1 cellular context compared by ENCODE assay signal in genomic region chr17:33745047-33745783, GRCh38.
TF ChIP-seq lines count a peak whose summit lies in the region.

No MANE protein-coding gene starts in this region.

TF ChIP-seq in K562, 482 proteins besides CTCF, POLR2A, EP300 and RAD21 (continued from another document):
- TF ChIP-seq VEZF1 (CRISPR knock-in tag; IDR thresholded peaks at IDR 0.05) (no peak), NR2C2 (CRISPR knock-in tag; IDR thresholded peaks at IDR 0.05) (no peak), NR2C2 (tag; IDR thresholded peaks at IDR 0.05) (no peak), ZNF584 (CRISPR knock-in tag; IDR thresholded peaks at IDR 0.05; ENCODE audit: low read depth) (no peak), BMI1 (IDR thresholded peaks at IDR 0.05; ENCODE audit: low read length) (no peak), ZNF274 (IDR thresholded peaks at IDR 0.05; ENCODE audit: borderline replicate concordance, low read depth, low read length) (no peak), MGA (IDR thresholded peaks at IDR 0.05) (no peak), ZBTB7A (IDR thresholded peaks at IDR 0.05; ENCODE audit: borderline replicate concordance, control insufficient read depth, low read depth, low read length) (no peak), ZNF395 (CRISPR knock-in tag; IDR thresholded peaks at IDR 0.05) (no peak), ZBTB5 (IDR thresholded peaks at IDR 0.05) (no peak), CBFA2T2 (conservative IDR thresholded peaks at IDR 0.05) (no peak), ATF3 (IDR thresholded peaks at IDR 0.05) (peak; percentile 50; the same call in 1 of the 2 replicates), ATF3 (CRISPR knock-in tag; conservative IDR thresholded peaks at IDR 0.05) (no peak)
TF ChIP-seq in K562: peak in this region for 4.
